Comparison of ENCODE assay signal across 1 cellular context in genomic region chr6:132733814-132734213, GRCh38.
A peak's percentile ranks its signal among the peaks of the same experiment; 100 is the strongest.
TF ChIP-seq lines count a peak whose summit lies in the region.

No MANE protein-coding gene starts in this region.

TF ChIP-seq in HepG2, 621 proteins besides CTCF, POLR2A, EP300 and RAD21:
- 0 out of 2 replicates have a peak, but pooled peaks have one; percentile 1 for TF ChIP-seq ZNF800 (CRISPR knock-in tag; IDR thresholded peaks at IDR 0.05)
- TF ChIP-seq, protein P1, sequence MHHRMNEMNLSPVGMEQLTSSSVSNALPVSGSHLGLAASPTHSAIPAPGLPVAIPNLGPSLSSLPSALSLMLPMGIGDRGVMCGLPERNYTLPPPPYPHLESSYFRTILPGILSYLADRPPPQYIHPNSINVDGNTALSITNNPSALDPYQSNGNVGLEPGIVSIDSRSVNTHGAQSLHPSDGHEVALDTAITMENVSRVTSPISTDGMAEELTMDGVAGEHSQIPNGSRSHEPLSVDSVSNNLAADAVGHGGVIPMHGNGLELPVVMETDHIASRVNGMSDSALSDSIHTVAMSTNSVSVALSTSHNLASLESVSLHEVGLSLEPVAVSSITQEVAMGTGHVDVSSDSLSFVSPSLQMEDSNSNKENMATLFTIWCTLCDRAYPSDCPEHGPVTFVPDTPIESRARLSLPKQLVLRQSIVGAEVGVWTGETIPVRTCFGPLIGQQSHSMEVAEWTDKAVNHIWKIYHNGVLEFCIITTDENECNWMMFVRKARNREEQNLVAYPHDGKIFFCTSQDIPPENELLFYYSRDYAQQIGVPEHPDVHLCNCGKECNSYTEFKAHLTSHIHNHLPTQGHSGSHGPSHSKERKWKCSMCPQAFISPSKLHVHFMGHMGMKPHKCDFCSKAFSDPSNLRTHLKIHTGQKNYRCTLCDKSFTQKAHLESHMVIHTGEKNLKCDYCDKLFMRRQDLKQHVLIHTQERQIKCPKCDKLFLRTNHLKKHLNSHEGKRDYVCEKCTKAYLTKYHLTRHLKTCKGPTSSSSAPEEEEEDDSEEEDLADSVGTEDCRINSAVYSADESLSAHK (CRISPR knock-in tag; IDR thresholded peaks at IDR 0.05; ENCODE audit: borderline replicate concordance), result no peak
